Comparison of ENCODE assay signal across 8 cellular contexts in genomic region chr1:235069577-235070563, GRCh38. TPM values are rescaled to one million over a fixed set of nuclear protein-coding genes. Genes with fewer than 3 reads are reported as not detected.
A peak's percentile ranks its signal among the peaks of the same experiment; 100 is the strongest.
DNase-seq lines count a peak whose midpoint lies in the region; ATAC-seq and TF ChIP-seq lines count a peak whose summit lies in the region.

No MANE protein-coding gene starts in this region.

- no peak overlapping the region for H3K4me3 Mint-ChIP-seq in progenitor cell of endocrine pancreas (ENCODE audit: low read depth)

- no peak overlapping the region for H3K4me3 ChIP-seq in Karpas-422 (ENCODE audit: low read length)
- no peak overlapping the region for H3K4me3 ChIP-seq in H7 (ENCODE audit: insufficient read depth, low read depth, low read length)

- no peaks in the 10 kb centered on the region for H3K79me2 ChIP-seq in Karpas-422 (ENCODE audit: low read length)

- H3K36me3 ChIP-seq in Karpas-422 (ENCODE audit: insufficient read depth, low read length) (no peaks in the 10 kb centered on the region), H7 (replicated peaks; ENCODE audit: control insufficient read depth, insufficient read depth, low read length) (no peaks in the 10 kb centered on the region)

- no peak overlapping the region for H3K4me2 ChIP-seq in Karpas-422 (ENCODE audit: low read depth, low read length, poor library complexity, severe bottlenecking)

- ATAC-seq in esophagus mucosa (peak; percentile 41), HG03432 (IDR thresholded peaks at IDR 0.05; ENCODE audit: unreplicated experiment) (no peak)

- no peaks in the 10 kb centered on the region for H3K9me2 ChIP-seq in Karpas-422 (replicated peaks; ENCODE audit: insufficient read depth, low read length)

- no peaks in the 10 kb centered on the region for H3K9me3 Mint-ChIP-seq in progenitor cell of endocrine pancreas (ENCODE audit: low read depth)

- H4K20me1 ChIP-seq in Karpas-422 (ENCODE audit: insufficient read depth, low read depth, low read length) = no peaks in the 10 kb centered on the region

- no peak for TF ChIP-seq CTCF in progenitor cell of endocrine pancreas (IDR thresholded peaks at IDR 0.05; ENCODE audit: unreplicated experiment)

- H3K27me3 ChIP-seq in Karpas-422 (ENCODE audit: low read length) (no peaks in the 10 kb centered on the region), H7 (ENCODE audit: control insufficient read depth, insufficient read depth, low read length) (no peaks in the 10 kb centered on the region)

- H3K36me3 Mint-ChIP-seq in progenitor cell of endocrine pancreas (ENCODE audit: insufficient read depth) = peaks cover 2% of the 10 kb centered on the region

- H3K27ac Mint-ChIP-seq in progenitor cell of endocrine pancreas = peak overlapping the region; percentile 15

- peaks cover 47% of the 10 kb centered on the region for H3K4me1 Mint-ChIP-seq in progenitor cell of endocrine pancreas (ENCODE audit: low read depth)

- H3K4me1 ChIP-seq in Karpas-422 (ENCODE audit: low read length) = peaks cover 9% of the 10 kb centered on the region

- H3K9ac ChIP-seq in Karpas-422 (ENCODE audit: low read length) = no peak overlapping the region

- H2AFZ ChIP-seq in Karpas-422 (ENCODE audit: low read length) = no peak overlapping the region

- H3K27ac ChIP-seq in Karpas-422 (ENCODE audit: low read length) = no peak overlapping the region

- peak; percentile 87 for DNase-seq in EH (ENCODE audit: low read depth)
- peak; percentile 62 for DNase-seq in NCI-H460 (ENCODE audit: extremely low read depth, low read depth)
- DNase-seq in progenitor cell of endocrine pancreas (ENCODE audit: low spot score, unreplicated experiment) = no peak
- DNase-seq in Karpas-422 = no peak
- DNase-seq in H7 = no peak
- DNase-seq in stimulated activated CD4-positive, alpha-beta T cell treated with anti-CD3 and anti-CD28 coated beads, Interleukin-12 subunit alpha, Interleukin-12 subunit beta, amount 100 ng/mL, for 4 hours = no peak

- no peaks in the 10 kb centered on the region for H3K27me3 Mint-ChIP-seq in progenitor cell of endocrine pancreas

- no peaks in the 10 kb centered on the region for H3K9me3 ChIP-seq in Karpas-422 (ENCODE audit: low read length)

RNA-seq across cellular contexts. Expression of gene TOMM20, which starts 58.8 kb away (rescaled TPM):
- total RNA-seq in NCI-H460 (2014; rRNA removed; shearing (Covaris generic)) = 210 and 262 TPM in 2 replicates
- polyA plus RNA-seq in NCI-H460 (2014; cell fraction: nucleus; rRNA removed) = 79.4 and 129 TPM in 2 replicates
- total RNA-seq in esophagus mucosa (102 TPM), progenitor cell of endocrine pancreas (110 and 120 TPM in 2 replicates)
- 60.0 and 113 TPM in 2 replicates for total RNA-seq in Karpas-422 (2014; rRNA removed; shearing (Covaris generic); ENCODE audit: low replicate concordance)
- total RNA-seq in H7 (2014; rRNA removed; shearing (Covaris generic)) = 172 and 214 TPM in 2 replicates

Comparison
In these comparisons a context has a peak if more than half of its experiments do, and no peak if none do; other contexts are left out.
1. DNase-seq: peak in EH (single experiment) and NCI-H460 (single experiment); none in progenitor cell of endocrine pancreas (single experiment), Karpas-422 (single experiment), H7 (single experiment) and stimulated activated CD4-positive, alpha-beta T cell treated with anti-CD3 and anti-CD28 coated beads, Interleukin-12 subunit alpha, Interleukin-12 subunit beta, amount 100 ng/mL, for 4 hours (single experiment).